ENCODE assay signal across 9 cellular contexts in the genomic region with DNA sequence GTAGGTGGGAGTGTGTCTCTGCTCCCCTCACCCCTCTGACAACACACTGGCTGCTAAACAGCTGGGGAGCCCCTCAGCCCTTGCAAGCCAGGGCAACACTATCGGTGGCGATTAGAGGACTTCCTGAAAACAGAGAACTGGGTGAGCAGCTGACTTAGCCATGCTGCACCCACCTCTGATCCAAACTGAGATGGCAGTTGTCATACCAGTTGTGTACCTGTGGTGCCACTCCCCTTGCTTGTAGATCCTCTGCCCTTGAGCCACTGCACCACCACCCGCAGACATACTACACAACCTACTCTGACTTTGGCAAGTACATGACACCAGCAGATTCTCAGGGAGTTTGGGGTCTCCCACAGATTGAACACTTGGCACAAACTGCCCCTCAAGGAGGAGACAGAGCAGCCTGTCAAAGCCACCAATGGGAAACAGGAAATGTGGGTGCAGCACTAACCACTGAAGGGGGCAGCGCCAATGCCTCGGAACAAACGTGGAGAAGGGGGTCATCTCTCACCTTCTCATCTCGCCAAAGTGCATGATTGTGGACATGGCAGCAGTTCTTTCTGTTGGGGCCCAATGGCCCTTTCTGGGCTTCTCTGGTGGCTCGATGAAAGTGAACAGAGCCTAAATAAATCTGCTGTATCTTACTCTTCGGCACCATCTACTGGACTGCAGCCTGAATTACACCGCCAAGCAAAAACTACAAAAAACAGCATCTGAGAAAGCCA.
A peak's percentile ranks its signal among the peaks of the same experiment; 100 is the strongest.
DNase-seq lines count a peak whose midpoint lies in the region; ATAC-seq and TF ChIP-seq lines count a peak whose summit lies in the region.
"Had no signal": no experiment of that assay in that cellular context is flagged by ENCODE, and none has a peak within 500 bp of the region (broad histone marks: within the 10 kb centered on the region; RNA-seq: fewer than 3 reads in every experiment).

No MANE protein-coding gene starts in this region.

- H3K4me3 ChIP-seq in AG10803 (ENCODE audit: low read length) (no peak overlapping the region), GM12865 (ENCODE audit: low read depth, low read length) (no peak overlapping the region), WI38 (ENCODE audit: low read depth, low read length) (no peak overlapping the region), gastrocnemius medialis (no peak overlapping the region)

- no peak for TF ChIP-seq POLR2A in gastrocnemius medialis (IDR thresholded peaks at IDR 0.05)

- no peaks in the 10 kb centered on the region for H3K27me3 ChIP-seq in gastrocnemius medialis

- H3K9me3 ChIP-seq in gastrocnemius medialis, result no peaks in the 10 kb centered on the region

- ATAC-seq in gastrocnemius medialis (no peak), HG03469 (IDR thresholded peaks at IDR 0.05; ENCODE audit: unreplicated experiment) (no peak), GM18511 (IDR thresholded peaks at IDR 0.05; ENCODE audit: unreplicated experiment) (no peak)

- intact Hi-C loops in gastrocnemius medialis (cut with DNase I; ENCODE audit: low total_unique reads), result no loop called here

- TF ChIP-seq CTCF in AG10803 (conservative IDR thresholded peaks at IDR 0.05; ENCODE audit: low read length) (peak; percentile 84), GM12865 (IDR thresholded peaks at IDR 0.05; ENCODE audit: insufficient read depth, low read depth, low read length, missing control alignments) (peak; percentile 74), WI38 (IDR thresholded peaks at IDR 0.05; ENCODE audit: low read depth, low read length) (peak; percentile 89), gastrocnemius medialis (IDR thresholded peaks at IDR 0.05 in 4 of 5, conservative IDR thresholded peaks at IDR 0.05 in 1 of 5) (peak; percentile 34 to 65 (median 47))

- no peak overlapping the region for H3K27ac ChIP-seq in gastrocnemius medialis

- DNase-seq in AG10803 (ENCODE audit: low read depth), result peak; percentile 35
- DNase-seq in GM12865 (ENCODE audit: low read depth), result peak; percentile 62
- DNase-seq in LoVo (ENCODE audit: low spot score), result peak; percentile 50
- DNase-seq in fibroblast of the conjunctiva (ENCODE audit: low read depth), result peak; percentile 10
- DNase-seq in gastrocnemius medialis, result no peak
- DNase-seq: naive B cell had no signal

- no peaks in the 10 kb centered on the region for H3K4me1 ChIP-seq in gastrocnemius medialis

- in situ Hi-C loops in gastrocnemius medialis (cut with MboI; ENCODE audit: low sequenced_read_pairs in 4 of 4), result loop anchor here (25.0 kb wide), 3 partner anchors 480 to 805 kb away; a partner anchor contains a TSS

- H3K36me3 ChIP-seq in gastrocnemius medialis, result no peaks in the 10 kb centered on the region

Comparison
In these comparisons a context has a peak if more than half of its experiments do, and no peak if none do; other contexts are left out.
1. DNase-seq: peak in AG10803 (single experiment), GM12865 (single experiment), LoVo (single experiment) and fibroblast of the conjunctiva (single experiment); none in gastrocnemius medialis (0 of 2).
2. Peak in every context shown above with its lines, with median percentiles within 50 percentile points of each other: CTCF ChIP-seq.